ENCODE assay signal across 8 cellular contexts in genomic region chr10:42753126-42753506, GRCh38. TPM values are rescaled to one million over a fixed set of nuclear protein-coding genes. Genes with fewer than 3 reads are reported as not detected.
DNase-seq lines count a peak whose midpoint lies in the region; ATAC-seq and TF ChIP-seq lines count a peak whose summit lies in the region.

No MANE protein-coding gene starts in this region.

- H3K4me1 ChIP-seq in HUES48 (ENCODE audit: control insufficient read depth, insufficient read depth, low read length) (no peaks in the 10 kb centered on the region), skeletal muscle satellite cell (ENCODE audit: control insufficient read depth, insufficient read depth, low read length) (peaks cover 13% of the 10 kb centered on the region)

- peak overlapping the region; percentile 85 for H3K4me2 ChIP-seq in skeletal muscle satellite cell (ENCODE audit: low read length)

- DNase-seq in GM10248 (ENCODE audit: extremely low spot score) (peak; percentile 56), UCSD-AML1 (lab: John Stamatoyannopoulos, UW; ENCODE audit: unreplicated experiment) (peak; percentile 74), brain microvascular endothelial cell (peak; percentile 58), AML-193 (lab: John Stamatoyannopoulos, UW) (no peak)

- H3K9ac ChIP-seq in HUES48 (ENCODE audit: low read depth, low read length) = no peak overlapping the region
- no peak overlapping the region for H3K9ac ChIP-seq in skeletal muscle satellite cell (ENCODE audit: low read depth, low read length)

- H3K36me3 ChIP-seq in HUES48 (ENCODE audit: control insufficient read depth, insufficient read depth, low read length) (no peaks in the 10 kb centered on the region), brain microvascular endothelial cell (replicated peaks) (no peaks in the 10 kb centered on the region), skeletal muscle satellite cell (ENCODE audit: insufficient read depth, low read length) (no peaks in the 10 kb centered on the region)

- TF ChIP-seq CTCF in GM10248 (IDR thresholded peaks at IDR 0.05; ENCODE audit: control extremely low read depth, extremely low read depth, low read depth, missing control alignments) = peak; percentile 52
- peak; percentile 77 for TF ChIP-seq CTCF in brain microvascular endothelial cell (IDR thresholded peaks at IDR 0.05; ENCODE audit: low read depth, low read length, missing control alignments)

- CTCF ChIA-PET in GM10248 (lab: Yijun Ruan, JAX) = interaction anchor here (0.7 to 1.7 kb wide), 8 partner anchors 9 to 707 kb away, joined by 3 to 5 read pairs (median 3); no protein-coding TSS in a partner anchor

- POLR2A ChIA-PET in GM10248 (lab: Yijun Ruan, JAX) = no interaction called here

- H3K27ac ChIP-seq in HUES48 (ENCODE audit: low read depth, low read length) = no peak overlapping the region
- H3K27ac ChIP-seq in brain microvascular endothelial cell = no peak overlapping the region

- peak overlapping the region; percentile 54 for H3K4me3 ChIP-seq in HUES48 (ENCODE audit: low read depth, low read length)
- H3K4me3 ChIP-seq in brain microvascular endothelial cell (ENCODE audit: low read depth, low read length) = peak overlapping the region; percentile 36
- H3K4me3 ChIP-seq in iPS-18c (ENCODE audit: insufficient read depth, low read depth, low read length) = peak overlapping the region; percentile 65
- H3K4me3 ChIP-seq in skeletal muscle satellite cell (ENCODE audit: low read length) = peak overlapping the region; percentile 65

- H3K9me3 ChIP-seq in HUES48 (ENCODE audit: control insufficient read depth, insufficient read depth, low read length) (no peaks in the 10 kb centered on the region; the same call in 1 of the 2 replicates), iPS-18c (ENCODE audit: control insufficient read depth, insufficient read depth, low read length) (no peaks in the 10 kb centered on the region), skeletal muscle satellite cell (replicated peaks; ENCODE audit: low read length) (no peaks in the 10 kb centered on the region)

- in situ Hi-C loops in brain microvascular endothelial cell (cut with HindIII; ENCODE audit: low pct_ligation_motif_present, low sequenced_read_pairs) = no loop called here

- peaks cover 67% of the 10 kb centered on the region for H3K27me3 ChIP-seq in HUES48 (ENCODE audit: control insufficient read depth, insufficient read depth, low read length)
- peaks cover 24% of the 10 kb centered on the region for H3K27me3 ChIP-seq in brain microvascular endothelial cell (replicated peaks)
- peaks cover 49% of the 10 kb centered on the region for H3K27me3 ChIP-seq in skeletal muscle satellite cell (ENCODE audit: control insufficient read depth, insufficient read depth, low read length)

- ATAC-seq in GM21423 (IDR thresholded peaks at IDR 0.05; ENCODE audit: unreplicated experiment) = no peak

RNA-seq across cellular contexts. Expression of gene BMS1, which starts 29.5 kb away (rescaled TPM):
- 16.8 and 19.5 TPM in 2 replicates for total RNA-seq in skeletal muscle satellite cell (2012; rRNA removed)

Comparison
In these comparisons a context has a peak if more than half of its experiments do, and no peak if none do; other contexts are left out.
1. DNase-seq: peak in GM10248 (single experiment), UCSD-AML1 (single experiment) and brain microvascular endothelial cell (single experiment); none in AML-193 (0 of 2).
2. Peak in every context shown above with its lines, with median percentiles within 50 percentile points of each other: H3K4me3 ChIP-seq.